ENCODE assay signal across 8 cellular contexts in genomic region chr18:3448845-3449701, GRCh38. TPM values are rescaled to one million over a fixed set of nuclear protein-coding genes. Genes with fewer than 3 reads are reported as not detected.
DNase-seq lines count a peak whose midpoint lies in the region; ATAC-seq, FAIRE-seq and TF ChIP-seq lines count a peak whose summit lies in the region.

No MANE protein-coding gene starts in this region.

- no peak for TF ChIP-seq CTCF in right atrium auricular region (IDR thresholded peaks at IDR 0.05)
- TF ChIP-seq CTCF in retinal pigment epithelial cell (conservative IDR thresholded peaks at IDR 0.05; ENCODE audit: low read depth, low read length): no peak

- H3K4me1 ChIP-seq in right atrium auricular region: peaks cover 0 to 32% of the 10 kb centered on the region in 2 donors

- peak; percentile 30 for ATAC-seq in GM21717 (IDR thresholded peaks at IDR 0.05; ENCODE audit: unreplicated experiment)

- H3K4me3 ChIP-seq in right atrium auricular region (peak overlapping the region; percentile 92 to 93), retinal pigment epithelial cell (ENCODE audit: low read length) (peak overlapping the region; percentile 86)

- no peaks in the 10 kb centered on the region for H3K27me3 ChIP-seq in right atrium auricular region

- FAIRE-seq in HTR-8/SVneo (lab: Jason Lieb, UNC): no peak

- DNase-seq in EL: peak; percentile 95
- DNase-seq in T-helper 1 cell: peak; percentile 60 to 89 (median 73)
- DNase-seq in amniotic epithelial cell (ENCODE audit: low read depth): peak; percentile 79
- peak; percentile 97 for DNase-seq in right atrium auricular region (ENCODE audit: low spot score)
- DNase-seq in retinal pigment epithelial cell (ENCODE audit: low read depth): peak; percentile 69
- DNase-seq in HTR-8/SVneo (ENCODE audit: insufficient read length, low spot score): no peak

- H3K27ac ChIP-seq in KOPT-K1 (ENCODE audit: low read depth, low read length, poor library complexity, severe bottlenecking): peak overlapping the region; percentile 78
- H3K27ac ChIP-seq in right atrium auricular region: peak overlapping the region; percentile 99

- H3K9me3 ChIP-seq in KOPT-K1 (ENCODE audit: insufficient read depth, low read length, poor library complexity, severe bottlenecking): no peaks in the 10 kb centered on the region
- no peaks in the 10 kb centered on the region for H3K9me3 ChIP-seq in right atrium auricular region

- H3K36me3 ChIP-seq in KOPT-K1 (ENCODE audit: insufficient read depth, low read length): no peaks in the 10 kb centered on the region
- H3K36me3 ChIP-seq in right atrium auricular region: no peaks in the 10 kb centered on the region

RNA-seq across cellular contexts. Expression of gene TGIF1, which starts 0.9 kb away (rescaled TPM):
- 10 to 100 TPM; 32.1 to 44.8 TPM for total RNA-seq in right atrium auricular region
